Comparison of ENCODE assay signal across 26 cellular contexts in genomic region chr5:109946610-109947009, GRCh38.
"Had no signal": no experiment of that assay in that cellular context is flagged by ENCODE, and none has a peak within 500 bp of the region (broad histone marks: within the 10 kb centered on the region; RNA-seq: fewer than 3 reads in every experiment).

No MANE protein-coding gene starts in this region.

- DNase-seq: activated B cell treated with CpG ODN at 0.5 μM for 24 hours; activated CD4-positive, alpha-beta T cell treated with anti-CD3 and anti-CD28 coated beads for 36 hours; activated CD8-positive, alpha-beta memory T cell treated with anti-CD3 and anti-CD28 coated beads, Interleukin-2, amount 10 ng/mL, durations not matched to agents 7 days and 5 days; activated CD8-positive, alpha-beta T cell treated with anti-CD3 and anti-CD28 coated beads for 36 hours; activated gamma-delta T cell; activated naive CD4-positive, alpha-beta T cell treated with anti-CD3 and anti-CD28 coated beads, Interleukin-2, amount 50 U/mL, for 16 hours; activated naive CD8-positive, alpha-beta T cell treated with anti-CD3 and anti-CD28 coated beads, Interleukin-2, amount 50 U/mL, for 24 hours; activated T-cell treated with anti-CD3 and anti-CD28 coated beads for 4 hours; body of pancreas; effector CD4-positive, alpha-beta T cell; glutamatergic neuron; left ventricle myocardium superior; mammary epithelial cell; mucosa of descending colon; occipital lobe; sigmoid colon; stimulated activated CD4-positive, alpha-beta T cell treated with anti-CD3 and anti-CD28 coated beads, Interleukin-15, amount 100 ng/mL, for 24 hours; stimulated activated CD8-positive, alpha-beta memory T cell treated with anti-CD3 and anti-CD28 coated beads, Interleukin-4, amount 100 ng/mL, for 48 hours; stimulated activated naive B cell treated with anti-CD40 and anti-IgM and Interleukin-4, amounts not matched to agents 10 μg/mL and 1 μg/mL and 100 μg/mL, for 72 hours; transverse colon; uterus had no signal

- H3K27me3 ChIP-seq: body of pancreas, hepatocyte, sigmoid colon, transverse colon, uterus had no signal

- FAIRE-seq: frontal cortex had no signal

- H3K4me3 ChIP-seq: body of pancreas, cardiac muscle cell, hepatocyte, mucosa of descending colon, sigmoid colon, smooth muscle cell, transverse colon, uterus had no signal

- H3K27ac Mint-ChIP-seq: activated B cell treated with CpG ODN at 0.5 μM for 24 hours; activated CD4-positive, alpha-beta T cell treated with anti-CD3 and anti-CD28 coated beads for 36 hours; activated CD8-positive, alpha-beta memory T cell treated with anti-CD3 and anti-CD28 coated beads, Interleukin-2, amount 10 ng/mL, durations not matched to agents 7 days and 5 days; activated CD8-positive, alpha-beta T cell treated with anti-CD3 and anti-CD28 coated beads for 36 hours; stimulated activated naive B cell treated with anti-CD40 and anti-IgM and Interleukin-4, amounts not matched to agents 10 μg/mL and 1 μg/mL and 100 μg/mL, for 72 hours; T-helper 2 cell treated with Interferon-gamma antibody and Interleukin-4, amounts not matched to agents 5 μg/mL and 100 μg/mL, for 36 hours had no signal

- H3K9me3 ChIP-seq: body of pancreas, mucosa of descending colon, sigmoid colon, transverse colon, uterus had no signal

- H3K36me3 ChIP-seq: cardiac muscle cell, sigmoid colon, transverse colon, uterus had no signal

- H3K4me3 Mint-ChIP-seq: activated B cell treated with CpG ODN at 0.5 μM for 24 hours; activated CD4-positive, alpha-beta T cell treated with anti-CD3 and anti-CD28 coated beads for 36 hours; activated CD8-positive, alpha-beta memory T cell treated with anti-CD3 and anti-CD28 coated beads, Interleukin-2, amount 10 ng/mL, durations not matched to agents 7 days and 5 days; activated CD8-positive, alpha-beta T cell treated with anti-CD3 and anti-CD28 coated beads for 36 hours; activated naive CD8-positive, alpha-beta T cell treated with anti-CD3 and anti-CD28 coated beads, Interleukin-2, amount 50 U/mL, for 24 hours; stimulated activated naive B cell treated with anti-CD40 and anti-IgM and Interleukin-4, amounts not matched to agents 10 μg/mL and 1 μg/mL and 100 μg/mL, for 72 hours; T-helper 2 cell treated with Interferon-gamma antibody and Interleukin-4, amounts not matched to agents 5 μg/mL and 100 μg/mL, for 36 hours had no signal

- H3K79me2 ChIP-seq: hepatocyte had no signal

- H3K4me2 ChIP-seq: hepatocyte, smooth muscle cell had no signal

- H3K4me1 Mint-ChIP-seq: activated B cell treated with CpG ODN at 0.5 μM for 24 hours had no signal

- H3K36me3 Mint-ChIP-seq: activated CD8-positive, alpha-beta memory T cell treated with anti-CD3 and anti-CD28 coated beads, Interleukin-2, amount 10 ng/mL, durations not matched to agents 7 days and 5 days; stimulated activated naive B cell treated with anti-CD40 and anti-IgM and Interleukin-4, amounts not matched to agents 10 μg/mL and 1 μg/mL and 100 μg/mL, for 72 hours had no signal

- H3K9me3 Mint-ChIP-seq: activated B cell treated with CpG ODN at 0.5 μM for 24 hours; activated CD8-positive, alpha-beta T cell treated with anti-CD3 and anti-CD28 coated beads for 36 hours; activated naive CD8-positive, alpha-beta T cell treated with anti-CD3 and anti-CD28 coated beads, Interleukin-2, amount 50 U/mL, for 24 hours; stimulated activated naive B cell treated with anti-CD40 and anti-IgM and Interleukin-4, amounts not matched to agents 10 μg/mL and 1 μg/mL and 100 μg/mL, for 72 hours; T-helper 2 cell treated with Interferon-gamma antibody and Interleukin-4, amounts not matched to agents 5 μg/mL and 100 μg/mL, for 36 hours had no signal

- H3K27ac ChIP-seq: body of pancreas, cardiac muscle cell, hepatocyte, sigmoid colon, transverse colon, uterus had no signal

- ATAC-seq: activated CD4-positive, alpha-beta T cell treated with anti-CD3 and anti-CD28 coated beads for 36 hours; activated CD8-positive, alpha-beta memory T cell treated with anti-CD3 and anti-CD28 coated beads, Interleukin-2, amount 10 ng/mL, durations not matched to agents 7 days and 5 days; activated CD8-positive, alpha-beta T cell treated with anti-CD3 and anti-CD28 coated beads for 36 hours; activated naive CD8-positive, alpha-beta T cell treated with anti-CD3 and anti-CD28 coated beads, Interleukin-2, amount 50 U/mL, for 24 hours; body of pancreas; left ventricle myocardium superior; mucosa of descending colon; stimulated activated naive B cell treated with anti-CD40 and anti-IgM and Interleukin-4, amounts not matched to agents 10 μg/mL and 1 μg/mL and 100 μg/mL, for 72 hours had no signal

- H3K4me1 ChIP-seq: body of pancreas, transverse colon, uterus had no signal

- H2AFZ ChIP-seq: hepatocyte had no signal

- H3K27me3 Mint-ChIP-seq: activated CD4-positive, alpha-beta T cell treated with anti-CD3 and anti-CD28 coated beads for 36 hours; activated CD8-positive, alpha-beta T cell treated with anti-CD3 and anti-CD28 coated beads for 36 hours; activated naive CD8-positive, alpha-beta T cell treated with anti-CD3 and anti-CD28 coated beads, Interleukin-2, amount 50 U/mL, for 24 hours had no signal
